8 cellular contexts compared by ENCODE assay signal in genomic region chr9:40991741-40992471, GRCh38.
DNase-seq lines count a peak whose midpoint lies in the region; ATAC-seq and TF ChIP-seq lines count a peak whose summit lies in the region.
"Not testable (repeated sequence)": the region's sequence is repeated elsewhere in the genome, so short reads cannot be mapped to it uniquely, and the experiment has no call there.

No MANE protein-coding gene starts in this region.

- H3K4me1 ChIP-seq in SJSA1 (replicated peaks), result not testable (repeated sequence)
- peaks cover 10% of the 10 kb centered on the region for H3K4me1 ChIP-seq in foreskin keratinocyte

- peak; percentile 97 for TF ChIP-seq CTCF in CD14-positive monocyte (IDR thresholded peaks at IDR 0.05)
- TF ChIP-seq CTCF in foreskin keratinocyte (conservative IDR thresholded peaks at IDR 0.05), result not testable (repeated sequence)

- not testable (repeated sequence) for H3K27me3 Mint-ChIP-seq in CD14-positive monocyte (ENCODE audit: low read depth in 3 of 3)

- H3K9me3 Mint-ChIP-seq in CD14-positive monocyte, result peaks cover 2 to 12% (median 8%) of the 10 kb centered on the region in 7 donors

- H3K27ac ChIP-seq in SJSA1, result peak overlapping the region; percentile 86
- peak overlapping the region; percentile 88 for H3K27ac ChIP-seq in foreskin keratinocyte

- peak overlapping the region in 1 of 7 donors; percentile 100 for H3K27ac Mint-ChIP-seq in CD14-positive monocyte

- peak; percentile 98 for DNase-seq in CD14-positive monocyte (ENCODE audit: low spot score)
- peak; percentile 95 to 97 for DNase-seq in SJSA1 (ENCODE audit: low read depth in 1 of 2, low spot score in 2 of 2)
- peak; percentile 96 for DNase-seq in activated naive CD4-positive, alpha-beta T cell treated with anti-CD3 and anti-CD28 coated beads, Interleukin-2, amount 50 U/mL, for 16 hours
- peak; percentile 92 to 98 for DNase-seq in foreskin keratinocyte
- DNase-seq in myocyte (ENCODE audit: low read depth), result peak; percentile 99
- DNase-seq in stimulated activated CD8-positive, alpha-beta memory T cell treated with anti-CD3 and anti-CD28 coated beads, Interleukin-12 subunit alpha, Interleukin-12 subunit beta, amount 100 ng/mL, for 4 hours (ENCODE audit: low read depth), result peak; percentile 99

- ATAC-seq in GM19328 (IDR thresholded peaks at IDR 0.05; ENCODE audit: unreplicated experiment) (peak; percentile 100), HG03135 (IDR thresholded peaks at IDR 0.05; ENCODE audit: unreplicated experiment) (peak; percentile 100), foreskin keratinocyte (peak; percentile 100)

- peaks cover 20% of the 10 kb centered on the region in 2 donors for H3K36me3 Mint-ChIP-seq in CD14-positive monocyte

- intact Hi-C loops in CD14-positive monocyte (cut with micrococcal nuclease), result not testable (repeated sequence)

- H3K36me3 ChIP-seq in SJSA1, result not testable (repeated sequence)

- H3K9me3 ChIP-seq in SJSA1 (replicated peaks), result not testable (repeated sequence)

- H3K4me3 ChIP-seq in SJSA1, result peak overlapping the region; percentile 61

- H3K4me1 Mint-ChIP-seq in CD14-positive monocyte, result peaks cover 29% of the 10 kb centered on the region

- not testable (repeated sequence) for H3K4me3 Mint-ChIP-seq in CD14-positive monocyte

- H3K27me3 ChIP-seq in SJSA1 (replicated peaks); foreskin keratinocyte: not testable (repeated sequence)

Comparison
In these comparisons a context has a peak if more than half of its experiments do, and no peak if none do; other contexts are left out.
1. Peak in every context shown above with its lines: DNase-seq, ATAC-seq, H3K4me3 ChIP-seq and H3K27ac ChIP-seq.